ENCODE assay signal across 33 cellular contexts in genomic region chrX:24899391-24899790, GRCh38.
DNase-seq lines count a peak whose midpoint lies in the region; ATAC-seq, FAIRE-seq and TF ChIP-seq lines count a peak whose summit lies in the region.
"Had no signal": no experiment of that assay in that cellular context is flagged by ENCODE, and none has a peak within 500 bp of the region (broad histone marks: within the 10 kb centered on the region; RNA-seq: fewer than 3 reads in every experiment).

No MANE protein-coding gene starts in this region.

- H3K27me3 Mint-ChIP-seq in neural crest cell (ENCODE audit: low read depth): no peaks in the 10 kb centered on the region
- H3K27me3 Mint-ChIP-seq: activated CD8-positive, alpha-beta memory T cell treated with anti-CD3 and anti-CD28 coated beads, Interleukin-2, amount 10 ng/mL, durations not matched to agents 7 days and 5 days; activated naive CD8-positive, alpha-beta T cell treated with anti-CD3 and anti-CD28 coated beads, Interleukin-2, amount 50 U/mL, for 24 hours; effector memory CD8-positive, alpha-beta T cell; T-helper 17 cell had no signal

- no peak for TF ChIP-seq CTCF in neural crest cell (conservative IDR thresholded peaks at IDR 0.05)

- H3K36me3 ChIP-seq in SJCRH30: peaks cover 8% of the 10 kb centered on the region; the same call in 1 of the 2 replicates
- H3K36me3 ChIP-seq: left ventricle myocardium inferior, prostate gland had no signal

- no peak overlapping the region for H3K4me3 Mint-ChIP-seq in neural crest cell
- H3K4me3 Mint-ChIP-seq: activated CD8-positive, alpha-beta memory T cell treated with anti-CD3 and anti-CD28 coated beads, Interleukin-2, amount 10 ng/mL, durations not matched to agents 7 days and 5 days; activated naive CD8-positive, alpha-beta T cell treated with anti-CD3 and anti-CD28 coated beads, Interleukin-2, amount 50 U/mL, for 24 hours; effector memory CD8-positive, alpha-beta T cell; T-helper 17 cell had no signal

- no peaks in the 10 kb centered on the region for H3K9me3 Mint-ChIP-seq in neural crest cell
- H3K9me3 Mint-ChIP-seq: activated naive CD8-positive, alpha-beta T cell treated with anti-CD3 and anti-CD28 coated beads, Interleukin-2, amount 50 U/mL, for 24 hours; effector memory CD8-positive, alpha-beta T cell had no signal

- no peak for TF ChIP-seq EP300 in Ishikawa (IDR thresholded peaks at IDR 0.05; ENCODE audit: borderline replicate concordance)

- H3K27me3 ChIP-seq in SJCRH30: no peaks in the 10 kb centered on the region
- H3K27me3 ChIP-seq: tibial nerve had no signal

- no peak overlapping the region for H3K4me3 ChIP-seq in SJCRH30
- H3K4me3 ChIP-seq: BLaER1, left ventricle myocardium inferior, prostate gland, SK-N-MC, tibial nerve had no signal

- TF ChIP-seq RAD21 in Ishikawa (IDR thresholded peaks at IDR 0.05; ENCODE audit: low read depth): no peak

- peak overlapping the region; percentile 14 for H3K27ac Mint-ChIP-seq in neural crest cell (ENCODE audit: unreplicated experiment)
- H3K27ac Mint-ChIP-seq: activated CD8-positive, alpha-beta memory T cell treated with anti-CD3 and anti-CD28 coated beads, Interleukin-2, amount 10 ng/mL, durations not matched to agents 7 days and 5 days; activated naive CD8-positive, alpha-beta T cell treated with anti-CD3 and anti-CD28 coated beads, Interleukin-2, amount 50 U/mL, for 24 hours; effector memory CD8-positive, alpha-beta T cell; T-helper 17 cell had no signal

- no peak overlapping the region for H3K27ac ChIP-seq in SJCRH30
- H3K27ac ChIP-seq: BLaER1, prostate gland, SK-N-MC, tibial nerve had no signal

- no peaks in the 10 kb centered on the region for H3K4me1 ChIP-seq in SJCRH30
- H3K4me1 ChIP-seq: left ventricle myocardium inferior, prostate gland, tibial nerve had no signal

- FAIRE-seq in HTR-8/SVneo (lab: Jason Lieb, UNC) (no peak), urothelium cell line (lab: Jason Lieb, UNC) (no peak)
- FAIRE-seq: TTC549 had no signal

- DNase-seq in NCI-H146 treated with DMSO at 0.1 percent for 48 hours (lab: John Stamatoyannopoulos, UW; ENCODE audit: unreplicated experiment): peak; percentile 92
- DNase-seq in SJCRH30: peak; percentile 1 to 14
- DNase-seq in neural crest cell (ENCODE audit: low read depth, low spot score): no peak
- no peak for DNase-seq in HTR-8/SVneo (ENCODE audit: insufficient read length, low spot score)
- DNase-seq in urothelium cell line (ENCODE audit: low spot score): no peak
- DNase-seq: activated CD4-positive, CD25-positive, alpha-beta regulatory T cell; activated CD8-positive, alpha-beta memory T cell treated with anti-CD3 and anti-CD28 coated beads, Interleukin-2, amount 10 ng/mL, durations not matched to agents 7 days and 5 days; activated naive CD4-positive, alpha-beta T cell; activated naive CD8-positive, alpha-beta T cell treated with anti-CD3 and anti-CD28 coated beads, Interleukin-2, amount 50 U/mL, for 24 hours; cortex of kidney; DMS153; effector memory CD8-positive, alpha-beta T cell; erythroblast; glutamatergic neuron; IMR-90; islet precursor cell; left ventricle myocardium inferior; mesenchymal stem cell; MV-4-11; NCI-H510A treated with DMSO at 0.1 percent for 48 hours; PC-3; stimulated activated CD4-positive, alpha-beta T cell treated with anti-CD3 and anti-CD28 coated beads, Interleukin-12 subunit alpha, Interleukin-12 subunit beta, amount 100 ng/mL, for 4 hours; stimulated activated CD4-positive, alpha-beta T cell treated with anti-CD3 and anti-CD28 coated beads, Interleukin-2, amount 100 ng/mL, for 48 hours; T-helper 17 cell had no signal

- peaks cover 26% of the 10 kb centered on the region for H3K36me3 Mint-ChIP-seq in neural crest cell (ENCODE audit: low read depth)

- peaks cover 11% of the 10 kb centered on the region for H3K4me1 Mint-ChIP-seq in neural crest cell
- H3K4me1 Mint-ChIP-seq: activated CD8-positive, alpha-beta memory T cell treated with anti-CD3 and anti-CD28 coated beads, Interleukin-2, amount 10 ng/mL, durations not matched to agents 7 days and 5 days; T-helper 17 cell had no signal

- no peak for ATAC-seq in GM21528 (IDR thresholded peaks at IDR 0.05; ENCODE audit: low FRiP score, unreplicated experiment)
- ATAC-seq: activated CD8-positive, alpha-beta memory T cell treated with anti-CD3 and anti-CD28 coated beads, Interleukin-2, amount 10 ng/mL, durations not matched to agents 7 days and 5 days; activated naive CD8-positive, alpha-beta T cell treated with anti-CD3 and anti-CD28 coated beads, Interleukin-2, amount 50 U/mL, for 24 hours; effector memory CD8-positive, alpha-beta T cell; HCT116; PC-3; sciatic nerve; T-helper 17 cell had no signal

- no peaks in the 10 kb centered on the region for H3K9me3 ChIP-seq in SJCRH30 (replicated peaks)
- H3K9me3 ChIP-seq: left ventricle myocardium inferior, prostate gland, tibial nerve had no signal

TF ChIP-seq in Ishikawa, 13 proteins besides CTCF, POLR2A, EP300 and RAD21:
- TF ChIP-seq CREB1 (IDR thresholded peaks at IDR 0.05; ENCODE audit: low read depth): no peak
- TF ChIP-seq CEBPB (IDR thresholded peaks at IDR 0.05): peak; percentile 35; the same call in 1 of the 2 replicates

Comparison
In these comparisons a context has a peak if more than half of its experiments do, and no peak if none do; other contexts are left out.
1. DNase-seq: peak in NCI-H146 treated with DMSO at 0.1 percent for 48 hours (single experiment) and SJCRH30 (2 of 2); none in neural crest cell (single experiment), HTR-8/SVneo (single experiment) and urothelium cell line (single experiment).